21 cellular contexts compared by ENCODE assay signal in the genomic region with DNA sequence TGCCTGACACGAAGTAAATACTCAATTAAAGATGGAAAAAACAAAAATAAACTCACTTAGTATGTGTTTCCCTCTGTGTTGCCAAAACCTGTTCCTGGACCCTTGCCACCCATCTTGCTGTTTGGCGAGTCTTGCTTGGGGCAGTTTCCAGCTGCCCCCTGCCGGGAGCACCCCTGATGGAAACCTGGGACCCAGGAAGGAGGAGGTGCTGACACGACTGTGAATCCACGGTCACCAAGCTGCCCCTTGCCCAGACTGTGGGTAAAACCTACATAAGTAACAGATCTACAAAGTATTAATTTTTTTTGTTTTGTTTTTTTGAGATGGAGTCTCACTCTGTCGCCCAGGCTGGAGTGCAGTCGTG.
"Had no signal": no experiment of that assay in that cellular context is flagged by ENCODE, and none has a peak within 500 bp of the region (broad histone marks: within the 10 kb centered on the region; RNA-seq: fewer than 3 reads in every experiment).

No MANE protein-coding gene starts in this region.

- DNase-seq: activated CD4-positive, alpha-beta T cell treated with anti-CD3 and anti-CD28 coated beads for 4 hours; activated CD4-positive, alpha-beta T cell treated with anti-CD3 and anti-CD28 coated beads, Interleukin-2, amount 50 U/mL, for 48 hours; activated CD4-positive, CD25-positive, alpha-beta regulatory T cell; activated CD8-positive, alpha-beta memory T cell treated with anti-CD3 and anti-CD28 coated beads, Interleukin-2, amount 50 U/mL, for 48 hours; activated naive CD4-positive, alpha-beta T cell; activated T-cell treated with anti-CD3 and anti-CD28 coated beads, Interleukin-2, amount 50 U/mL, for 4 hours; central memory CD4-positive, alpha-beta T cell; natural killer cell; ovary; psoas muscle; stimulated activated CD4-positive, alpha-beta T cell treated with anti-CD3 and anti-CD28 coated beads, Interleukin-12 subunit alpha, Interleukin-12 subunit beta, amount 100 ng/mL, for 4 hours; stimulated activated naive CD8-positive, alpha-beta T cell treated with anti-CD3 and anti-CD28 coated beads, Interleukin-15, Interleukin-2, amounts not matched to agents 100 U/mL and 50 U/mL, for 24 hours; T-helper 1 cell; T-helper 9 cell had no signal

- H3K4me3 Mint-ChIP-seq: activated naive CD8-positive, alpha-beta T cell; activated T-cell treated with anti-CD3 and anti-CD28 coated beads, Interleukin-2, amount 50 U/mL, for 4 hours; endodermal cell; natural killer cell had no signal

- H3K27me3 Mint-ChIP-seq: activated naive CD8-positive, alpha-beta T cell had no signal

- H3K9me3 Mint-ChIP-seq: activated T-cell treated with anti-CD3 and anti-CD28 coated beads, Interleukin-2, amount 50 U/mL, for 4 hours; activated T-helper 2 cell treated with anti-CD3 and anti-CD28 coated beads, Interferon-gamma antibody, Interleukin-2, Interleukin-4, amounts not matched to agents 10 μg/mL and 5 μg/mL and 100 μg/mL, durations not matched to agents 14 hours and 24 hours and 36 hours; endodermal cell; natural killer cell had no signal

- H3K9me3 ChIP-seq: adrenal gland, ovary, psoas muscle, right atrium auricular region, upper lobe of left lung had no signal

- H3K27ac Mint-ChIP-seq: activated naive CD8-positive, alpha-beta T cell; activated T-helper 2 cell treated with anti-CD3 and anti-CD28 coated beads, Interferon-gamma antibody, Interleukin-2, Interleukin-4, amounts not matched to agents 10 μg/mL and 5 μg/mL and 100 μg/mL, durations not matched to agents 14 hours and 24 hours and 36 hours; endodermal cell; natural killer cell had no signal

- H3K4me1 Mint-ChIP-seq: endodermal cell had no signal

- ATAC-seq: activated T-cell treated with anti-CD3 and anti-CD28 coated beads, Interleukin-2, amount 50 U/mL, for 4 hours; natural killer cell; psoas muscle; stimulated activated naive CD8-positive, alpha-beta T cell treated with anti-CD3 and anti-CD28 coated beads, Interleukin-15, Interleukin-2, amounts not matched to agents 100 U/mL and 50 U/mL, for 24 hours had no signal

- H3K27ac ChIP-seq: epithelial cell of prostate, ovary, psoas muscle, right atrium auricular region had no signal

- H3K4me1 ChIP-seq: adrenal gland, psoas muscle had no signal

- H3K27me3 ChIP-seq: adrenal gland, ovary, right atrium auricular region, upper lobe of left lung had no signal

- H3K36me3 ChIP-seq: adrenal gland, ovary, right atrium auricular region, upper lobe of left lung had no signal

- H3K4me3 ChIP-seq: adrenal gland, ovary, psoas muscle, right atrium auricular region, upper lobe of left lung had no signal
